ENCODE assay signal across 28 cellular contexts in the genomic region with DNA sequence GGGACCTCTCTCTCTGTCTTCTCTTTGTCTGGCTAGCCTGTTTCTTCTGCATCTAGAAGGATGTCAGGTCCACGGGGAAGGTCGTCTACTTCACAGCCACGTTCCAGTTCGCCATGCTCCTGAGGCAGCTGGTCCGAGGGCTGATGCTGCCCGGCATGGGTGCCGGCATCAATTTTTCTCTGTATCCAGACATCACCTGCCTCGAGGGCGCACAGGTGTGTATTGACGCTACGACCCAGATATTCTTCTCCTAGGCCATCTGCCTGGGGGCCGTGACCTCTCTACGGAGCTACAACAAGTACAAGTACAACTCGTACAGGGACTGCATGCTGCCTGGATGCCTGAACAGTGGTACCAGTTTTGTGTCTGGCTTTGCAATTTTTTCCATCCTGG.
"Had no signal": no experiment of that assay in that cellular context is flagged by ENCODE, and none has a peak within 500 bp of the region (broad histone marks: within the 10 kb centered on the region; RNA-seq: fewer than 3 reads in every experiment).

No MANE protein-coding gene starts in this region.

- H3K9me3 ChIP-seq: colonic mucosa, gastroesophageal sphincter had no signal

- H3K4me1 ChIP-seq: colonic mucosa, esophagus squamous epithelium, gastroesophageal sphincter had no signal

- H3K36me3 ChIP-seq: cardiac muscle cell, colonic mucosa, esophagus squamous epithelium, gastroesophageal sphincter had no signal

- DNase-seq: activated CD4-positive, alpha-beta memory T cell treated with anti-CD3 and anti-CD28 coated beads, Interleukin-2, amount 10 ng/mL, durations not matched to agents 7 days and 5 days; activated CD4-positive, alpha-beta T cell treated with anti-CD3 and anti-CD28 coated beads for 1 hour; activated CD4-positive, alpha-beta T cell treated with anti-CD3 and anti-CD28 coated beads for 4 hours; activated CD4-positive, alpha-beta T cell treated with anti-CD3 and anti-CD28 coated beads, Interleukin-2, amount 10 ng/mL, durations not matched to agents 7 days and 5 days; activated CD4-positive, alpha-beta T cell treated with anti-CD3 and anti-CD28 coated beads, Interleukin-2, amount 50 U/mL, for 4 hours; activated CD8-positive, alpha-beta memory T cell treated with anti-CD3 and anti-CD28 coated beads, Interleukin-2, amount 50 U/mL, for 48 hours; activated gamma-delta T cell; activated naive CD4-positive, alpha-beta T cell; activated naive CD4-positive, alpha-beta T cell treated with anti-CD3 and anti-CD28 coated beads, Interleukin-2, amount 10 ng/mL, durations not matched to agents 7 days and 5 days; activated naive CD8-positive, alpha-beta T cell treated with anti-CD3 and anti-CD28 coated beads, Interleukin-2, amount 10 ng/mL, durations not matched to agents 7 days and 5 days; activated T-cell treated with anti-CD3 and anti-CD28 coated beads for 4 hours; activated T-cell treated with anti-CD3 and anti-CD28 coated beads, Interleukin-2, amount 50 U/mL, for 24 hours; activated T-cell treated with anti-CD3 and anti-CD28 coated beads, Interleukin-2, amount 50 U/mL, for 72 hours; central memory CD4-positive, alpha-beta T cell; colonic mucosa; effector CD8-positive, alpha-beta T cell; esophagus squamous epithelium; foreskin melanocyte; T-helper 2 cell had no signal

- H3K27me3 ChIP-seq: cardiac muscle cell, colonic mucosa, esophagus squamous epithelium, gastroesophageal sphincter had no signal

- FAIRE-seq: astrocyte, endometrium, endothelial cell of umbilical vein had no signal

- ATAC-seq: activated naive CD4-positive, alpha-beta T cell treated with anti-CD3 and anti-CD28 coated beads, Interleukin-2, amount 50 U/mL, for 72 hours; activated T-cell treated with anti-CD3 and anti-CD28 coated beads, Interleukin-2, amount 50 U/mL, for 72 hours; WTC11 had no signal

- H3K27ac ChIP-seq: cardiac muscle cell, colonic mucosa, epithelial cell of prostate, esophagus squamous epithelium, gastroesophageal sphincter, VCaP had no signal

- H3K4me3 ChIP-seq: cardiac muscle cell, colonic mucosa, esophagus squamous epithelium, gastroesophageal sphincter had no signal
